ENCODE assay signal across 1 cellular context in the genomic region with DNA sequence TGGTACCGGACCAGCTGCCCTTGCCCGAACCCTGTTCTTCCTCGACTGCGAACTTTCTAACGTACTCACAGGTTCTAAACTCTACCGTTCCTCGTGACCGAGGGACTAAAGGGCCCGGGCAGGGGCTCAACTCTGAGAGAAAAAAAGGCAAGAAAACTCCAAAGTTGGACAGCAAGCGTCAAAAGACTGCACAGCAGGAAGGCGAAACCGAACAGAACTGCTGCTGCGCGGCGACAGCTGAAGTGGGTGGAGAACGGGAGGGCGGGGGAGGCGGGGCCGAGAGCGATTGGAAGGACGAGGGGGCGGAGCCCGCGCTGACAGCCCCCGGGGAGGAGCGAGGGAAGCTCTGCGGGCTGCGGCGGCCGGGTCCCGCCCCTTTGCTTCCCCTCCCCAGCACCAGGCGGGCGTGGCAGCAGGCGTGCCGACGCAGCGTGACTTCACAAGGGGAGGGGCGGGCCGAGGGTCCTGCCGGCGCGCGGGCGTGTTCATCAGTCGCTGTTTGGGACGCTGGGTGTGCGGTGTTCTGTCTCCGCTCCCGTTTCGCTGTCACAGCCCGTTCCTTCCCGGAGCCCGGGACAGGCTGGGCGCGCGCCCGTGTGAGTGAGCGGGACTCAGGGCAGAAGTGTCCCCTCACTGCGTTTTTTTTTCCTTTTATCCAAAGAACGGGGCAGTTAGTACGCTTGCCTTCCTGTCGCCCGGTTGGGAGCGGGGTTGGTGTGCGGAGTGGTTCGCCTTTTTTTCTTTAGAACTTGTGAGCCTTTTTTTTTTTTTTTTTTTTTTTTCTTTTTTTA.
A peak's percentile ranks its signal among the peaks of the same experiment; 100 is the strongest.
TF ChIP-seq lines count a peak whose summit lies in the region.

A gene with protein sequence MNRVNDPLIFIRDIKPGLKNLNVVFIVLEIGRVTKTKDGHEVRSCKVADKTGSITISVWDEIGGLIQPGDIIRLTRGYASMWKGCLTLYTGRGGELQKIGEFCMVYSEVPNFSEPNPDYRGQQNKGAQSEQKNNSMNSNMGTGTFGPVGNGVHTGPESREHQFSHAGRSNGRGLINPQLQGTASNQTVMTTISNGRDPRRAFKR (plus strand): TSS at position 491 of the 791 bp plus-strand sequence. CDS start 479 bp downstream, outside the sequence.

TF ChIP-seq in HepG2, 621 proteins besides CTCF, POLR2A, EP300 and RAD21 (continued from another document and continues in another):
- TF ChIP-seq ZFP90 (CRISPR knock-in tag; IDR thresholded peaks at IDR 0.05; ENCODE audit: borderline replicate concordance) (peak; percentile 89; the same call in 1 of the 2 replicates), SMYD3 (CRISPR knock-in tag; IDR thresholded peaks at IDR 0.05) (no peak; the same call in 1 of the 2 replicates), ZFP36 (IDR thresholded peaks at IDR 0.05; ENCODE audit: borderline replicate concordance, low read depth, low read length, partially characterized antibody) (no peak), ATF5 (CRISPR knock-in tag; IDR thresholded peaks at IDR 0.05; ENCODE audit: low read depth) (peak; percentile 50; the same call in 1 of the 2 replicates), KDM3A (CRISPR knock-in tag; IDR thresholded peaks at IDR 0.05; ENCODE audit: low read depth) (peak; percentile 92; the same call in 1 of the 2 replicates), ZNF564 (CRISPR knock-in tag; IDR thresholded peaks at IDR 0.05) (0 out of 2 replicates have a peak, but pooled peaks have one; percentile 67), KDM4B (CRISPR knock-in tag; IDR thresholded peaks at IDR 0.05) (no peak), PHF8 (CRISPR knock-in tag; IDR thresholded peaks at IDR 0.05) (peak; percentile 87), PRPF4 (IDR thresholded peaks at IDR 0.05; ENCODE audit: low read depth, low read length, poor library complexity, severe bottlenecking) (no peak), NFE2L2 (IDR thresholded peaks at IDR 0.05; ENCODE audit: low read length) (no peak), RERE (CRISPR knock-in tag; IDR thresholded peaks at IDR 0.05; ENCODE audit: low read depth) (no peak), ZNF747 (CRISPR knock-in tag; IDR thresholded peaks at IDR 0.05; ENCODE audit: borderline replicate concordance) (peak; percentile 82; the same call in 1 of the 2 replicates), ZNF205 (CRISPR knock-in tag; IDR thresholded peaks at IDR 0.05) (peak; percentile 72; the same call in 1 of the 2 replicates), ZBTB20 (CRISPR knock-in tag; IDR thresholded peaks at IDR 0.05; ENCODE audit: borderline replicate concordance, low read depth) (no peak), MIER2 (CRISPR knock-in tag; IDR thresholded peaks at IDR 0.05) (no peak), CSRNP2 (CRISPR knock-in tag; conservative IDR thresholded peaks at IDR 0.05; ENCODE audit: low read depth) (0 out of 2 replicates have a peak, but pooled peaks have one; percentile 62), ZNF670 (CRISPR knock-in tag; IDR thresholded peaks at IDR 0.05; ENCODE audit: borderline replicate concordance) (peak; percentile 97; the same call in 1 of the 2 replicates), SIN3A (IDR thresholded peaks at IDR 0.05; ENCODE audit: borderline replicate concordance, low read depth, low read length) (peak; percentile 93), KAT2B (IDR thresholded peaks at IDR 0.05; ENCODE audit: borderline replicate concordance, low read depth, low read length) (no peak), GATA4 (IDR thresholded peaks at IDR 0.05; ENCODE audit: borderline replicate concordance, low read depth) (peak; percentile 91; the same call in 1 of the 2 replicates), PPARG (CRISPR knock-in tag; conservative IDR thresholded peaks at IDR 0.05) (peak; percentile 56), KLF13 (CRISPR knock-in tag; IDR thresholded peaks at IDR 0.05) (0 out of 2 replicates have a peak, but pooled peaks have one; percentile 52), SRF (IDR thresholded peaks at IDR 0.05; ENCODE audit: low read depth, low read length) (no peak), FOSL1 (CRISPR knock-in tag; IDR thresholded peaks at IDR 0.05; ENCODE audit: borderline replicate concordance) (peak; percentile 43; the same call in 1 of the 2 replicates), ZNF136 (CRISPR knock-in tag; IDR thresholded peaks at IDR 0.05; ENCODE audit: low read depth) (peak; percentile 84; the same call in 1 of the 2 replicates), ATM (IDR thresholded peaks at IDR 0.05; ENCODE audit: borderline replicate concordance) (no peak), ZNF607 (CRISPR knock-in tag; IDR thresholded peaks at IDR 0.05; ENCODE audit: borderline replicate concordance) (peak; percentile 92), CEBPB (IDR thresholded peaks at IDR 0.05; ENCODE audit: borderline replicate concordance, low read depth, low read length) (no peak), MLX (CRISPR knock-in tag; IDR thresholded peaks at IDR 0.05) (peak; percentile 75; the same call in 1 of the 2 replicates), THAP9 (CRISPR knock-in tag; IDR thresholded peaks at IDR 0.05; ENCODE audit: borderline replicate concordance) (peak; percentile 82; the same call in 1 of the 2 replicates), ZNF460 (CRISPR knock-in tag; IDR thresholded peaks at IDR 0.05; ENCODE audit: borderline replicate concordance) (peak; percentile 50; the same call in 1 of the 2 replicates), ZSCAN21 (CRISPR knock-in tag; IDR thresholded peaks at IDR 0.05; ENCODE audit: borderline replicate concordance) (peak; percentile 94; the same call in 1 of the 2 replicates), ZFP91 (CRISPR knock-in tag; IDR thresholded peaks at IDR 0.05; ENCODE audit: borderline replicate concordance) (peak; percentile 94), SCMH1 (CRISPR knock-in tag; IDR thresholded peaks at IDR 0.05; ENCODE audit: borderline replicate concordance) (no peak), GPN1 (CRISPR knock-in tag; IDR thresholded peaks at IDR 0.05; ENCODE audit: borderline replicate concordance) (no peak)
- TF ChIP-seq, protein P1, sequence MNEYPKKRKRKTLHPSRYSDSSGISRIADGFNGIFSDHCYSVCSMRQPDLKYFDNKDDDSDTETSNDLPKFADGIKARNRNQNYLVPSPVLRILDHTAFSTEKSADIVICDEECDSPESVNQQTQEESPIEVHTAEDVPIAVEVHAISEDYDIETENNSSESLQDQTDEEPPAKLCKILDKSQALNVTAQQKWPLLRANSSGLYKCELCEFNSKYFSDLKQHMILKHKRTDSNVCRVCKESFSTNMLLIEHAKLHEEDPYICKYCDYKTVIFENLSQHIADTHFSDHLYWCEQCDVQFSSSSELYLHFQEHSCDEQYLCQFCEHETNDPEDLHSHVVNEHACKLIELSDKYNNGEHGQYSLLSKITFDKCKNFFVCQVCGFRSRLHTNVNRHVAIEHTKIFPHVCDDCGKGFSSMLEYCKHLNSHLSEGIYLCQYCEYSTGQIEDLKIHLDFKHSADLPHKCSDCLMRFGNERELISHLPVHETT (CRISPR knock-in tag; conservative IDR thresholded peaks at IDR 0.05) = peak; percentile 46; the same call in 1 of the 2 replicates
- TF ChIP-seq, protein P2, sequence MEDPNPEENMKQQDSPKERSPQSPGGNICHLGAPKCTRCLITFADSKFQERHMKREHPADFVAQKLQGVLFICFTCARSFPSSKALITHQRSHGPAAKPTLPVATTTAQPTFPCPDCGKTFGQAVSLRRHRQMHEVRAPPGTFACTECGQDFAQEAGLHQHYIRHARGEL (CRISPR knock-in tag; IDR thresholded peaks at IDR 0.05) = no peak
- TF ChIP-seq, protein P3, sequence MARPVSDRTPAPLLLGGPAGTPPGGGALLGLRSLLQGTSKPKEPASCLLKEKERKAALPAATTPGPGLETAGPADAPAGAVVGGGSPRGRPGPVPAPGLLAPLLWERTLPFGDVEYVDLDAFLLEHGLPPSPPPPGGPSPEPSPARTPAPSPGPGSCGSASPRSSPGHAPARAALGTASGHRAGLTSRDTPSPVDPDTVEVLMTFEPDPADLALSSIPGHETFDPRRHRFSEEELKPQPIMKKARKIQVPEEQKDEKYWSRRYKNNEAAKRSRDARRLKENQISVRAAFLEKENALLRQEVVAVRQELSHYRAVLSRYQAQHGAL (CRISPR knock-in tag; IDR thresholded peaks at IDR 0.05; ENCODE audit: not compliant biosample characterization) = peak; percentile 91
- TF ChIP-seq, protein P4, sequence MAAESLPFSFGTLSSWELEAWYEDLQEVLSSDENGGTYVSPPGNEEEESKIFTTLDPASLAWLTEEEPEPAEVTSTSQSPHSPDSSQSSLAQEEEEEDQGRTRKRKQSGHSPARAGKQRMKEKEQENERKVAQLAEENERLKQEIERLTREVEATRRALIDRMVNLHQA (CRISPR knock-in tag; IDR thresholded peaks at IDR 0.05) = no peak
